Comparison of ENCODE assay signal across 9 cellular contexts in the genomic region with DNA sequence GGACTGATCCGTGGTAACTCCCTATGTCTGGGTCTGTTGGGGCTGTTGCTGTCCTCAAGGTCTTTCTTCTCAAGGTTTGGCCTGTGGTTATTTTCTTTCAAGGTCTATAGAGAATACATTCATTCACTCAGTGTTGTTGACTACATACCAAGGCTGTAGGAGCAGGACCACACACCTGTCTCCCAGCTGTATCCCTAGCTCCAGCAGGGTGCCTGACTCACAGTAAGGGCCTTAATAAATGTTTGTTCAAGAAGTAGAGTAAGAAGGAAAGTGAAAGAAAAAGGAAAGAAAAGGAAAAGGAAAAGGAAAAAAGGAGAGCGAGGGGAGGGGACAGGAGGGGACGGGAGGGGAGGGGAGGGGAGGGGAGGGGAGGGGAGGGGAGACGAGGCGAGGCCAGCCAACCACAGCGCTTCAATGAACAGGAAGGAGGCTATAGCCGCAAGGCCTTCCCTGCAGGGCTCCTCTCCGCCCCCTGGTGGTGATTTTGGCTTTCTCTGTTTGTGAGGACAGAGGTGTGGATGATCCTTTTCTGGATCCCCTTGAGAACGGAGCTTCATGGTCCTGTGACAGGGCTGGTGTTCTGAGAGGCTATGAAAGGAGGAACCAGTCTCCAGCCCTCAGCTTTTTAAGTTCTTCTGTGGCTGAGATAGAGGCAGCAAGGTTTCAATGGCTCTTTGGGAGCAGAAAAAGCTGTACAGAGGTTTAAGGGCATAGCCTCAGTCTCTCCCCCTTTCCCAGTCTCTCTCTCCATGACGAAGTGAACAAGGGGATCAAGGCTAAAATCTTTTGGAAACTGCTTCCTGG. TPM values are rescaled to one million over a fixed set of nuclear protein-coding genes. Genes with fewer than 3 reads are reported as not detected.
DNase-seq lines count a peak whose midpoint lies in the region; ATAC-seq, FAIRE-seq and TF ChIP-seq lines count a peak whose summit lies in the region.
"Had no signal": no experiment of that assay in that cellular context is flagged by ENCODE, and none has a peak within 500 bp of the region (broad histone marks: within the 10 kb centered on the region; RNA-seq: fewer than 3 reads in every experiment).

No MANE protein-coding gene starts in this region.

- no peak overlapping the region for H3K27ac Mint-ChIP-seq in progenitor cell of endocrine pancreas

- H2AFZ ChIP-seq in HepG2 (ENCODE audit: low read length) = no peak overlapping the region

- peaks cover 58% of the 10 kb centered on the region for H3K9me3 Mint-ChIP-seq in progenitor cell of endocrine pancreas (ENCODE audit: low read depth)

- TF ChIP-seq EP300 in HepG2 (IDR thresholded peaks at IDR 0.05; ENCODE audit: low read depth in 2 of 2, low read length in 2 of 2) = no peak
- TF ChIP-seq EP300 in HepG2 (CRISPR knock-in tag; IDR thresholded peaks at IDR 0.05; ENCODE audit: borderline replicate concordance) = no peak
- no peak for TF ChIP-seq EP300 in stomach (IDR thresholded peaks at IDR 0.05)

- H3K4me3 ChIP-seq in SJSA1 = no peak overlapping the region
- no peak overlapping the region for H3K4me3 ChIP-seq in HepG2 (replicated peaks in 1 of 3; ENCODE audit: insufficient read depth in 1 of 3, low read depth in 2 of 3, low read length in 3 of 3)
- no peak overlapping the region for H3K4me3 ChIP-seq in stomach

- POLR2A ChIA-PET in HepG2 (lab: Yijun Ruan, JAX) = no interaction called here

- WGBS in HepG2 (ENCODE audit: low lambda C conversion rate) = 7% methylated on average over 9 of the region's 10 CpGs
- WGBS in stomach, 5 donors = 43 to 58% (median 53%) methylated on average over 5 to 10 of the region's 10 CpGs

- no peaks in the 10 kb centered on the region for H4K20me1 ChIP-seq in HepG2 (ENCODE audit: insufficient read depth, low read length)

- H3K27me3 ChIP-seq in SJSA1 (replicated peaks) (0 out of 2 replicates have a peak, but pooled peaks cover 3% of the 10 kb centered on the region), HepG2 (ENCODE audit: control insufficient read depth in 1 of 2, insufficient read depth in 2 of 2, low read length in 2 of 2) (no peaks in the 10 kb centered on the region), stomach (no peaks in the 10 kb centered on the region)

- FAIRE-seq in HepG2 (lab: Jason Lieb, UNC) = no peak
- FAIRE-seq: islet of Langerhans had no signal

- no peaks in the 10 kb centered on the region for H3K27me3 Mint-ChIP-seq in progenitor cell of endocrine pancreas

- H3K9me3 ChIP-seq in SJSA1 (replicated peaks) = 0 out of 2 replicates have a peak, but pooled peaks cover 7% of the 10 kb centered on the region
- H3K9me3 ChIP-seq in HepG2 (ENCODE audit: low read length) = peaks cover 47% of the 10 kb centered on the region
- peaks cover 7 to 40% (median 25%) of the 10 kb centered on the region in 4 donors for H3K9me3 ChIP-seq in stomach

- no peaks in the 10 kb centered on the region for H3K79me2 ChIP-seq in HepG2 (ENCODE audit: insufficient read depth, low read length)

- in situ Hi-C loops in HepG2 (cut with HindIII; ENCODE audit: extremely low pct_ligation_motif_present, low pct_unique_long_range_greater_than_20kb) = no loop called here

- ATAC-seq in GM19455 (IDR thresholded peaks at IDR 0.05; ENCODE audit: unreplicated experiment) (peak; percentile 66), HepG2 (peak; percentile 65), left lobe of liver (no peak)

- intact Hi-C loops in HepG2 (cut with micrococcal nuclease; ENCODE audit: unreplicated experiment) = no loop called here
- intact Hi-C loops in stomach (cut with DNase I; ENCODE audit: low total_unique reads) = no loop called here

- H3K4me3 Mint-ChIP-seq in progenitor cell of endocrine pancreas (ENCODE audit: low read depth) = no peak overlapping the region

- BruUV-seq in HepG2 (replicated peaks; lab: Mats Ljungman, UMichigan) = no TSS peak

- H3K4me1 Mint-ChIP-seq in progenitor cell of endocrine pancreas (ENCODE audit: low read depth) = no peaks in the 10 kb centered on the region

- TF ChIP-seq POLR2A in HepG2 (IDR thresholded peaks at IDR 0.05; ENCODE audit: insufficient read depth in 1 of 2, low read depth in 2 of 2, low read length in 2 of 2) (no peak), stomach (IDR thresholded peaks at IDR 0.05) (no peak)

- H3K9ac ChIP-seq in HepG2 (ENCODE audit: insufficient read depth, low read depth, low read length) = no peak overlapping the region

- peaks cover 4% of the 10 kb centered on the region for H3K36me3 Mint-ChIP-seq in progenitor cell of endocrine pancreas (ENCODE audit: insufficient read depth)

- peak; percentile 30 for TF ChIP-seq CTCF in HepG2 (CRISPR knock-in tag; IDR thresholded peaks at IDR 0.05)
- peak in 2 of 7 experiments; percentile 16 to 28 for TF ChIP-seq CTCF in stomach (IDR thresholded peaks at IDR 0.05)
- TF ChIP-seq CTCF in progenitor cell of endocrine pancreas (IDR thresholded peaks at IDR 0.05; ENCODE audit: unreplicated experiment) = no peak

- CTCF ChIA-PET in HepG2 (lab: Yijun Ruan, JAX; ENCODE audit: low intra/inter-chr PET ratio, low total read pairs) = no interaction called here

- TF ChIP-seq RAD21 in HepG2 (CRISPR knock-in tag; IDR thresholded peaks at IDR 0.05) = no peak

- DNase-seq in AG08396 (ENCODE audit: low spot score) (peak; percentile 55), SJSA1 (ENCODE audit: low read depth in 1 of 2, low spot score in 2 of 2) (peak; percentile 30 to 80), HepG2 (ENCODE audit: low spot score) (peak; percentile 32), stomach (peak; percentile 54), progenitor cell of endocrine pancreas (ENCODE audit: low spot score, unreplicated experiment) (no peak), left lobe of liver (ENCODE audit: low spot score) (no peak)
- peak; percentile 73 for DNase-seq in activated naive CD4-positive, alpha-beta T cell treated with Interleukin-2 at 50 U/mL for 16 hours

- no peak overlapping the region for H3K4me2 ChIP-seq in HepG2 (ENCODE audit: low read depth, low read length)

- H3K27ac ChIP-seq in SJSA1 (no peak overlapping the region), HepG2 (ENCODE audit: extremely low read length, insufficient read depth, low read length) (no peak overlapping the region), stomach (no peak overlapping the region)

- H3K4me1 ChIP-seq in SJSA1 (replicated peaks) (no peaks in the 10 kb centered on the region), HepG2 (ENCODE audit: insufficient read depth, low read length) (no peaks in the 10 kb centered on the region), stomach (no peaks in the 10 kb centered on the region)

- no peaks in the 10 kb centered on the region for H3K36me3 ChIP-seq in SJSA1
- no peaks in the 10 kb centered on the region for H3K36me3 ChIP-seq in HepG2 (replicated peaks in 1 of 2; ENCODE audit: control insufficient read depth in 1 of 2, insufficient read depth in 2 of 2, low read length in 2 of 2)
- no peaks in the 10 kb centered on the region for H3K36me3 ChIP-seq in stomach

RNA-seq across cellular contexts. Expression of gene LCE5A, which starts 30.6 kb away (rescaled TPM):
- total RNA-seq in SJSA1 (2014; rRNA removed; shearing (Covaris generic)) = not detected in 2 replicates
- total RNA-seq in HepG2 (2016; rRNA removed; fragmentation: Illumina TruSeq; extraction: Trizol) (not detected in 2 replicates), stomach (not detected), progenitor cell of endocrine pancreas (not detected in 2 replicates), left lobe of liver (not detected)
- not detected in 2 replicates for total RNA-seq in HepG2 (2016; cell fraction: cytosol; rRNA removed; fragmentation: Illumina TruSeq; extraction: Trizol; ENCODE audit: low read depth)
- not detected in 2 replicates for total RNA-seq in HepG2 (2016; cell fraction: insoluble cytoplasmic fraction; rRNA removed; fragmentation: Illumina TruSeq; extraction: Trizol)
- not detected in 2 replicates for total RNA-seq in HepG2 (2016; cell fraction: membrane; rRNA removed; fragmentation: Illumina TruSeq; extraction: Trizol)
- not detected in 2 replicates for total RNA-seq in HepG2 (2016; cell fraction: nucleus; rRNA removed; fragmentation: Illumina TruSeq; extraction: Trizol)
- polyA plus RNA-seq in HepG2 (2011; rRNA removed) (not detected in 2 replicates), stomach (not detected)
- not detected in 2 replicates for polyA plus RNA-seq in HepG2 (2011; cell fraction: cytosol; rRNA removed)
- not detected in 2 replicates for polyA plus RNA-seq in HepG2 (2011; cell fraction: nucleus; rRNA removed)
- polyA plus RNA-seq in HepG2 (2012) = not detected in 2 replicates
- polyA plus RNA-seq in HepG2 (2016; cell fraction: cytosol; fragmentation: Illumina TruSeq; extraction: Trizol; ENCODE audit: low read depth) = not detected in 2 replicates
- not detected in 2 replicates for polyA plus RNA-seq in HepG2 (2016; cell fraction: insoluble cytoplasmic fraction; fragmentation: Illumina TruSeq; extraction: Trizol; ENCODE audit: low read depth)
- not detected in 2 replicates for polyA plus RNA-seq in HepG2 (2016; cell fraction: membrane; fragmentation: Illumina TruSeq; extraction: Trizol; ENCODE audit: low read depth)
- not detected in 2 replicates for polyA plus RNA-seq in HepG2 (2016; cell fraction: nucleus; fragmentation: Illumina TruSeq; extraction: Trizol; ENCODE audit: insufficient read depth, low read depth)
- polyA minus RNA-seq in HepG2 (2011; rRNA and poly(A)+ RNA removed; ENCODE audit: low replicate concordance) = not detected in 2 replicates
- not detected in 2 replicates for polyA minus RNA-seq in HepG2 (2011; cell fraction: cytosol; rRNA and poly(A)+ RNA removed)
- not detected in 2 replicates for polyA minus RNA-seq in HepG2 (2011; cell fraction: nucleus; rRNA and poly(A)+ RNA removed)

RNA-seq across cellular contexts. Expression of gene CRCT1, which starts 34.3 kb away (rescaled TPM):
- not detected in 2 replicates for total RNA-seq in SJSA1 (2014; rRNA removed; shearing (Covaris generic))
- total RNA-seq in HepG2 (2016; rRNA removed; fragmentation: Illumina TruSeq; extraction: Trizol) (not detected in 2 replicates), stomach (not detected), progenitor cell of endocrine pancreas (not detected in 2 replicates), left lobe of liver (not detected)
- not detected in 2 replicates for total RNA-seq in HepG2 (2016; cell fraction: cytosol; rRNA removed; fragmentation: Illumina TruSeq; extraction: Trizol; ENCODE audit: low read depth)
- not detected in 2 replicates for total RNA-seq in HepG2 (2016; cell fraction: insoluble cytoplasmic fraction; rRNA removed; fragmentation: Illumina TruSeq; extraction: Trizol)
- not detected in 2 replicates for total RNA-seq in HepG2 (2016; cell fraction: membrane; rRNA removed; fragmentation: Illumina TruSeq; extraction: Trizol)
- total RNA-seq in HepG2 (2016; cell fraction: nucleus; rRNA removed; fragmentation: Illumina TruSeq; extraction: Trizol) = not detected in 2 replicates
- polyA plus RNA-seq in HepG2 (2011; rRNA removed) (not detected in 2 replicates), stomach (10 to 100 TPM in 1 of 3 donors, not detected in 2; 89.8 TPM)
- polyA plus RNA-seq in HepG2 (2011; cell fraction: cytosol; rRNA removed) = not detected in 2 replicates
- polyA plus RNA-seq in HepG2 (2011; cell fraction: nucleus; rRNA removed) = not detected in 2 replicates
- polyA plus RNA-seq in HepG2 (2012) = not detected in 2 replicates
- not detected in 2 replicates for polyA plus RNA-seq in HepG2 (2016; cell fraction: cytosol; fragmentation: Illumina TruSeq; extraction: Trizol; ENCODE audit: low read depth)
- not detected in 2 replicates for polyA plus RNA-seq in HepG2 (2016; cell fraction: insoluble cytoplasmic fraction; fragmentation: Illumina TruSeq; extraction: Trizol; ENCODE audit: low read depth)
- polyA plus RNA-seq in HepG2 (2016; cell fraction: membrane; fragmentation: Illumina TruSeq; extraction: Trizol; ENCODE audit: low read depth) = not detected in 2 replicates
- not detected in 2 replicates for polyA plus RNA-seq in HepG2 (2016; cell fraction: nucleus; fragmentation: Illumina TruSeq; extraction: Trizol; ENCODE audit: insufficient read depth, low read depth)
- polyA minus RNA-seq in HepG2 (2011; rRNA and poly(A)+ RNA removed; ENCODE audit: low replicate concordance) = not detected in 2 replicates
- not detected in 2 replicates for polyA minus RNA-seq in HepG2 (2011; cell fraction: cytosol; rRNA and poly(A)+ RNA removed)
- polyA minus RNA-seq in HepG2 (2011; cell fraction: nucleus; rRNA and poly(A)+ RNA removed) = not detected in 2 replicates

Comparison
In these comparisons a context has a peak if more than half of its experiments do, and no peak if none do; other contexts are left out.
1. DNase-seq: peak in AG08396 (single experiment), SJSA1 (2 of 2), activated naive CD4-positive, alpha-beta T cell treated with Interleukin-2 at 50 U/mL for 16 hours (single experiment), HepG2 (single experiment) and stomach (single experiment); none in progenitor cell of endocrine pancreas (single experiment) and left lobe of liver (single experiment).